ENCODE assay signal across 15 cellular contexts in genomic region chr7:141675431-141676210, GRCh38. TPM values are rescaled to one million over a fixed set of nuclear protein-coding genes. Genes with fewer than 3 reads are reported as not detected.
DNase-seq lines count a peak whose midpoint lies in the region; ATAC-seq, FAIRE-seq and TF ChIP-seq lines count a peak whose summit lies in the region.
"Had no signal": no experiment of that assay in that cellular context is flagged by ENCODE, and none has a peak within 500 bp of the region (broad histone marks: within the 10 kb centered on the region; RNA-seq: fewer than 3 reads in every experiment).

No MANE protein-coding gene starts in this region.

- no peak for ATAC-seq in CD4-positive, alpha-beta T cell (ENCODE audit: poor library complexity)
- ATAC-seq in GM18520 (IDR thresholded peaks at IDR 0.05; ENCODE audit: unreplicated experiment) = no peak
- ATAC-seq in naive thymus-derived CD8-positive, alpha-beta T cell = no peak

- H2AFZ ChIP-seq in astrocyte (ENCODE audit: low read depth, low read length) = no peak overlapping the region
- no peak overlapping the region for H2AFZ ChIP-seq in neuronal stem cell (ENCODE audit: low read length)

- H2BK5ac ChIP-seq in neuronal stem cell (ENCODE audit: low read length) = no peak overlapping the region

- no peak overlapping the region for H3K4ac ChIP-seq in neuronal stem cell (ENCODE audit: low read length)

- peak overlapping the region; percentile 24 for H2AK5ac ChIP-seq in neuronal stem cell (ENCODE audit: low read depth, low read length)

- no peaks in the 10 kb centered on the region for H3K36me3 ChIP-seq in astrocyte (ENCODE audit: insufficient read depth, low read length)
- H3K36me3 ChIP-seq in neuronal stem cell (replicated peaks in 1 of 2; ENCODE audit: control insufficient read depth in 2 of 2, insufficient read depth in 2 of 2, low read length in 2 of 2) = peaks cover 0 to 43% of the 10 kb centered on the region in 2 donors
- H3K36me3 ChIP-seq in Caco-2 (ENCODE audit: control insufficient read depth, insufficient read depth, low read length) = no peaks in the 10 kb centered on the region; the same call in 1 of the 2 replicates
- H3K36me3 ChIP-seq: uterus had no signal

- no peak for FAIRE-seq in astrocyte (lab: Jason Lieb, UNC)

- H3K79me1 ChIP-seq in neuronal stem cell (ENCODE audit: low read depth, low read length) = no peaks in the 10 kb centered on the region

- no peak for DNase-seq in CD4-positive, alpha-beta T cell
- DNase-seq in NOMO-1 treated with DMSO at 0.1 percent for 48 hours (lab: John Stamatoyannopoulos, UW; ENCODE audit: unreplicated experiment) = peak; percentile 45
- DNase-seq in astrocyte (ENCODE audit: low read depth) = peak; percentile 18
- DNase-seq in neuronal stem cell (ENCODE audit: low spot score) = no peak
- DNase-seq in Caco-2 = no peak
- DNase-seq in naive thymus-derived CD8-positive, alpha-beta T cell = no peak
- DNase-seq: activated T-cell treated with anti-CD3 and anti-CD28 coated beads, Interleukin-2, amount 50 U/mL, for 4 hours; DMS153; foreskin melanocyte; NCI-H1105; uterus had no signal

- no peak for TF ChIP-seq CTCF in CD4-positive, alpha-beta T cell (IDR thresholded peaks at IDR 0.05)
- no peak for TF ChIP-seq CTCF in astrocyte (IDR thresholded peaks at IDR 0.05; ENCODE audit: insufficient read depth, low read depth, low read length)
- no peak for TF ChIP-seq CTCF in Caco-2 (IDR thresholded peaks at IDR 0.05; ENCODE audit: insufficient read depth in 1 of 2, low read depth in 1 of 2, low read length in 1 of 2, severe bottlenecking in 1 of 2, unreplicated experiment in 1 of 2)

- no peak overlapping the region for H3K4me2 ChIP-seq in astrocyte (ENCODE audit: low read length)
- H3K4me2 ChIP-seq in neuronal stem cell (ENCODE audit: insufficient read depth, low read length, poor library complexity, severe bottlenecking) = no peak overlapping the region

- H3K9me3 Mint-ChIP-seq in CD4-positive, alpha-beta T cell = no peaks in the 10 kb centered on the region
- peaks cover 1% of the 10 kb centered on the region for H3K9me3 Mint-ChIP-seq in astrocyte (ENCODE audit: unreplicated experiment)
- H3K9me3 Mint-ChIP-seq in Caco-2 (ENCODE audit: unreplicated experiment) = no peaks in the 10 kb centered on the region
- H3K9me3 Mint-ChIP-seq in naive thymus-derived CD8-positive, alpha-beta T cell = no peaks in the 10 kb centered on the region
- H3K9me3 Mint-ChIP-seq: activated T-cell treated with anti-CD3 and anti-CD28 coated beads, Interleukin-2, amount 50 U/mL, for 4 hours; central memory CD8-positive, alpha-beta T cell had no signal

- H3K9me3 ChIP-seq in CD4-positive, alpha-beta T cell (ENCODE audit: control insufficient read depth, low read length) = no peaks in the 10 kb centered on the region
- H3K9me3 ChIP-seq in astrocyte (ENCODE audit: insufficient read depth, low read depth, low read length) (no peaks in the 10 kb centered on the region), neuronal stem cell (replicated peaks in 1 of 2; ENCODE audit: control insufficient read depth in 2 of 2, insufficient read depth in 1 of 2, low read depth in 1 of 2, low read length in 2 of 2) (peaks cover 2 to 10% of the 10 kb centered on the region in 2 donors), Caco-2 (no peaks in the 10 kb centered on the region)
- H3K9me3 ChIP-seq: uterus had no signal

- no TSS peak for BruUV-seq in Caco-2 (replicated peaks; lab: Mats Ljungman, UMichigan)

- H3K4me1 ChIP-seq in astrocyte (ENCODE audit: insufficient read depth, low read length) = peaks cover 22% of the 10 kb centered on the region
- peaks cover 2 to 9% of the 10 kb centered on the region in 2 donors for H3K4me1 ChIP-seq in neuronal stem cell (ENCODE audit: control insufficient read depth in 2 of 2, insufficient read depth in 1 of 2, low read depth in 1 of 2, low read length in 2 of 2)
- H3K4me1 ChIP-seq in Caco-2 = no peaks in the 10 kb centered on the region
- H3K4me1 ChIP-seq: uterus had no signal

- intact Hi-C loops in CD4-positive, alpha-beta T cell (cut with DNase I, micrococcal nuclease) = no loop called here
- intact Hi-C loops in Caco-2 (cut with micrococcal nuclease; ENCODE audit: unreplicated experiment) = no loop called here

- no peak overlapping the region for H4K91ac ChIP-seq in neuronal stem cell (ENCODE audit: low read depth, low read length, poor library complexity)

- WGBS in neuronal stem cell (ENCODE audit: extremely low coverage in 2 of 2, insufficient read length in 2 of 2, insufficient replicate concordance in 1 of 2), 2 donors = no CpG with 5 or more reads among the region's 6 CpGs

- POLR2A ChIA-PET in CD4-positive, alpha-beta T cell (lab: Charles Lee) = interaction anchor here (0.7 to 1.1 kb wide), 2 partner anchors 21 to 62 kb away, joined by 3 to 5 read pairs; partner anchors contain the start of gene SSBP1
- POLR2A ChIA-PET in Caco-2 (lab: Charles Lee) = no interaction called here
- POLR2A ChIA-PET in naive thymus-derived CD8-positive, alpha-beta T cell (lab: Charles Lee) = no interaction called here

- no peak overlapping the region for H3K18ac ChIP-seq in neuronal stem cell (ENCODE audit: low read length)

- no peak overlapping the region for H2BK120ac ChIP-seq in neuronal stem cell (ENCODE audit: low read depth, low read length)

- H3K9ac ChIP-seq in astrocyte (ENCODE audit: low read length) = peak overlapping the region; percentile 72
- peak overlapping the region; percentile 53 for H3K9ac ChIP-seq in neuronal stem cell (ENCODE audit: low read depth, low read length, poor library complexity)

- no peak overlapping the region for H2BK15ac ChIP-seq in neuronal stem cell (ENCODE audit: low read length)

- H3K27ac ChIP-seq in CD4-positive, alpha-beta T cell (ENCODE audit: low read depth, low read length) = no peak overlapping the region
- H3K27ac ChIP-seq in astrocyte (ENCODE audit: low read depth, low read length) = peak overlapping the region; percentile 89
- no peak overlapping the region for H3K27ac ChIP-seq in neuronal stem cell (replicated peaks; ENCODE audit: low read length)

- H3K27me3 Mint-ChIP-seq in CD4-positive, alpha-beta T cell = no peaks in the 10 kb centered on the region
- H3K27me3 Mint-ChIP-seq in astrocyte (ENCODE audit: low read depth, unreplicated experiment) (no peaks in the 10 kb centered on the region), Caco-2 (ENCODE audit: insufficient read depth, unreplicated experiment) (no peaks in the 10 kb centered on the region)
- H3K27me3 Mint-ChIP-seq in naive thymus-derived CD8-positive, alpha-beta T cell = no peaks in the 10 kb centered on the region
- H3K27me3 Mint-ChIP-seq: central memory CD8-positive, alpha-beta T cell had no signal

- no peaks in the 10 kb centered on the region for H4K20me1 ChIP-seq in astrocyte (ENCODE audit: insufficient read depth, low read length)

- H3K23ac ChIP-seq in neuronal stem cell (ENCODE audit: low read depth, low read length, poor library complexity) = no peak overlapping the region

- peaks cover 78% of the 10 kb centered on the region for H3K36me3 Mint-ChIP-seq in CD4-positive, alpha-beta T cell (ENCODE audit: low read depth)
- H3K36me3 Mint-ChIP-seq in astrocyte (ENCODE audit: low read depth, unreplicated experiment) = peaks cover 14% of the 10 kb centered on the region
- peaks cover 9% of the 10 kb centered on the region for H3K36me3 Mint-ChIP-seq in Caco-2 (ENCODE audit: insufficient read depth, unreplicated experiment)
- H3K36me3 Mint-ChIP-seq in naive thymus-derived CD8-positive, alpha-beta T cell = peaks cover 0 to 55% (median 13%) of the 10 kb centered on the region in 3 donors

- no peak overlapping the region for H4K8ac ChIP-seq in neuronal stem cell (ENCODE audit: low read depth, low read length)

- no peaks in the 10 kb centered on the region for H3K79me2 ChIP-seq in astrocyte (ENCODE audit: insufficient read depth, low read length)

- H3K4me1 Mint-ChIP-seq in CD4-positive, alpha-beta T cell (ENCODE audit: low read depth) = no peaks in the 10 kb centered on the region
- peaks cover 24% of the 10 kb centered on the region for H3K4me1 Mint-ChIP-seq in astrocyte (ENCODE audit: low read depth, unreplicated experiment)
- peaks cover 16% of the 10 kb centered on the region for H3K4me1 Mint-ChIP-seq in Caco-2 (ENCODE audit: low read depth, unreplicated experiment)
- H3K4me1 Mint-ChIP-seq in naive thymus-derived CD8-positive, alpha-beta T cell = peaks cover 0 to 4% (median 3%) of the 10 kb centered on the region in 4 donors

- no peak overlapping the region for H2BK12ac ChIP-seq in neuronal stem cell (ENCODE audit: low read length)

- H3K4me3 ChIP-seq in astrocyte (ENCODE audit: insufficient read depth, low read depth, low read length) (no peak overlapping the region), neuronal stem cell (ENCODE audit: low read length in 2 of 2) (no peak overlapping the region), Caco-2 (ENCODE audit: low read depth, low read length) (no peak overlapping the region)
- H3K4me3 ChIP-seq: uterus had no signal

- CTCF ChIA-PET in CD4-positive, alpha-beta T cell (lab: Charles Lee) = no interaction called here
- CTCF ChIA-PET in Caco-2 (lab: Charles Lee) = no interaction called here

- H3K27ac Mint-ChIP-seq in CD4-positive, alpha-beta T cell = peak overlapping the region; percentile 25
- H3K27ac Mint-ChIP-seq in astrocyte (ENCODE audit: unreplicated experiment) = no peak overlapping the region
- H3K27ac Mint-ChIP-seq in Caco-2 (ENCODE audit: unreplicated experiment) = no peak overlapping the region
- peak overlapping the region in 3 of 10 donors; percentile 15 to 60 (median 51) for H3K27ac Mint-ChIP-seq in naive thymus-derived CD8-positive, alpha-beta T cell

- H3K14ac ChIP-seq in neuronal stem cell (ENCODE audit: low read length) = no peak overlapping the region

- no peaks in the 10 kb centered on the region for H3K27me3 ChIP-seq in CD4-positive, alpha-beta T cell (ENCODE audit: control insufficient read depth, insufficient read depth, low read length)
- H3K27me3 ChIP-seq in astrocyte (ENCODE audit: insufficient read depth, low read length) (no peaks in the 10 kb centered on the region), neuronal stem cell (ENCODE audit: control insufficient read depth in 3 of 3, insufficient read depth in 3 of 3, low read depth in 1 of 3, low read length in 3 of 3) (no peaks in the 10 kb centered on the region), Caco-2 (replicated peaks; ENCODE audit: control insufficient read depth, insufficient read depth, low read length) (no peaks in the 10 kb centered on the region)
- H3K27me3 ChIP-seq: uterus had no signal

- H3K4me3 Mint-ChIP-seq in CD4-positive, alpha-beta T cell = no peak overlapping the region
- H3K4me3 Mint-ChIP-seq in astrocyte (ENCODE audit: unreplicated experiment) (no peak overlapping the region), Caco-2 (ENCODE audit: unreplicated experiment) (no peak overlapping the region)
- H3K4me3 Mint-ChIP-seq in naive thymus-derived CD8-positive, alpha-beta T cell = no peak overlapping the region
- H3K4me3 Mint-ChIP-seq: activated T-cell treated with anti-CD3 and anti-CD28 coated beads, Interleukin-2, amount 50 U/mL, for 4 hours; central memory CD8-positive, alpha-beta T cell had no signal

RNA-seq across cellular contexts. Expression of gene DENND11, which starts 26.3 kb away (rescaled TPM):
- total RNA-seq in CD4-positive, alpha-beta T cell = 10 to 100 TPM; 39.2 to 41.1 TPM
- 9.8 and 10.5 TPM in 2 replicates for total RNA-seq in astrocyte
- polyA plus RNA-seq in neuronal stem cell (2013, experiment 1 of 2) = 8.5 TPM
- polyA plus RNA-seq in neuronal stem cell (2013, experiment 2 of 2) = 8.2 TPM
- 33.0 and 37.0 TPM in 2 replicates for total RNA-seq in Caco-2 (2022)
- 10 to 100 TPM; 65.4 to 68.0 TPM for total RNA-seq in naive thymus-derived CD8-positive, alpha-beta T cell
- polyA plus RNA-seq in naive thymus-derived CD8-positive, alpha-beta T cell = 10 to 100 TPM; 16.4 to 30.0 (median 20.3) TPM

RNA-seq across cellular contexts. Expression of gene WEE2, which starts 32.5 kb away (rescaled TPM):
- under 1 TPM; 0.08 to 0.14 TPM for total RNA-seq in CD4-positive, alpha-beta T cell
- total RNA-seq in astrocyte = not detected in 2 replicates
- polyA plus RNA-seq in neuronal stem cell (2013, experiment 1 of 2) = 0.04 TPM
- 0.04 TPM for polyA plus RNA-seq in neuronal stem cell (2013, experiment 2 of 2)
- total RNA-seq in Caco-2 (2022) = 1.0 and 2.5 TPM in 2 replicates
- not detected for total RNA-seq in naive thymus-derived CD8-positive, alpha-beta T cell
- not detected for polyA plus RNA-seq in naive thymus-derived CD8-positive, alpha-beta T cell
- total RNA-seq: activated T-cell treated with anti-CD3 and anti-CD28 coated beads, Interleukin-2, amount 50 U/mL, for 4 hours; liver; posterior vena cava had no signal
- polyA plus RNA-seq: liver had no signal

Comparison
In these comparisons a context has a peak if more than half of its experiments do, and no peak if none do; other contexts are left out.
1. DNase-seq: peak in NOMO-1 treated with DMSO at 0.1 percent for 48 hours (single experiment) and astrocyte (single experiment); none in CD4-positive, alpha-beta T cell (0 of 10), neuronal stem cell (single experiment), Caco-2 (0 of 2) and naive thymus-derived CD8-positive, alpha-beta T cell (0 of 10).